In the genomic region with DNA sequence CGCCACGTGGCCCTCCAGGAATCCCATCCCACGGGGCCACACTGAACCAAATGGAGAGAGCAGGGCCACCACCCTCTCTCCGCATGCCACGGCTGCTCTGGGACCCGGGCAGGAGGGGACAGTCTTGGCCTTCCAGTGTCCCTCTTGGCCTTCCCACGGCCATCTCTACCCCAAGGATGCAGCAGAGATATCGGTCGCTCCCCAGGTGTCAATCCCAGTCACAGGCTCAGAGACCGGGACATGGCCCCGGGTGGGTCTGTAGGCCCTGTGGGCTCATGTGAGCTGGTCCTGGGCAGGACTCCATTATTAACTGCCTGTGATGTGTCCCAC, we compare ENCODE assay signal across 1 cellular context.
TF ChIP-seq lines count a peak whose summit lies in the region.

No MANE protein-coding gene starts in this region.

TF ChIP-seq in GM12878, 131 proteins besides CTCF, POLR2A, EP300 and RAD21:
- TF ChIP-seq IKZF2 (IDR thresholded peaks at IDR 0.05) (no peak), ZNF24 (IDR thresholded peaks at IDR 0.05) (no peak), MYC (IDR thresholded peaks at IDR 0.05; ENCODE audit: insufficient read depth, insufficient read length, insufficient replicate concordance, low read length, severe bottlenecking) (no peak), SMAD5 (IDR thresholded peaks at IDR 0.05; ENCODE audit: low read depth) (no peak), MEF2B (IDR thresholded peaks at IDR 0.05; ENCODE audit: partially characterized antibody, poor library complexity, severe bottlenecking) (no peak), KAT2A (conservative IDR thresholded peaks at IDR 0.05; ENCODE audit: control insufficient read depth, low read depth, low read length) (no peak), BRCA1 (IDR thresholded peaks at IDR 0.05; ENCODE audit: low read depth, low read length) (no peak), TCF12 (IDR thresholded peaks at IDR 0.05; ENCODE audit: low read depth, low read length) (no peak), JUND (IDR thresholded peaks at IDR 0.05; ENCODE audit: low read depth, low read length) (no peak), SIN3A (IDR thresholded peaks at IDR 0.05; ENCODE audit: low read depth, low read length) (no peak), HDAC2 (IDR thresholded peaks at IDR 0.05) (no peak), IKZF1 (conservative IDR thresholded peaks at IDR 0.05) (no peak)
- TF ChIP-seq, protein P1, sequence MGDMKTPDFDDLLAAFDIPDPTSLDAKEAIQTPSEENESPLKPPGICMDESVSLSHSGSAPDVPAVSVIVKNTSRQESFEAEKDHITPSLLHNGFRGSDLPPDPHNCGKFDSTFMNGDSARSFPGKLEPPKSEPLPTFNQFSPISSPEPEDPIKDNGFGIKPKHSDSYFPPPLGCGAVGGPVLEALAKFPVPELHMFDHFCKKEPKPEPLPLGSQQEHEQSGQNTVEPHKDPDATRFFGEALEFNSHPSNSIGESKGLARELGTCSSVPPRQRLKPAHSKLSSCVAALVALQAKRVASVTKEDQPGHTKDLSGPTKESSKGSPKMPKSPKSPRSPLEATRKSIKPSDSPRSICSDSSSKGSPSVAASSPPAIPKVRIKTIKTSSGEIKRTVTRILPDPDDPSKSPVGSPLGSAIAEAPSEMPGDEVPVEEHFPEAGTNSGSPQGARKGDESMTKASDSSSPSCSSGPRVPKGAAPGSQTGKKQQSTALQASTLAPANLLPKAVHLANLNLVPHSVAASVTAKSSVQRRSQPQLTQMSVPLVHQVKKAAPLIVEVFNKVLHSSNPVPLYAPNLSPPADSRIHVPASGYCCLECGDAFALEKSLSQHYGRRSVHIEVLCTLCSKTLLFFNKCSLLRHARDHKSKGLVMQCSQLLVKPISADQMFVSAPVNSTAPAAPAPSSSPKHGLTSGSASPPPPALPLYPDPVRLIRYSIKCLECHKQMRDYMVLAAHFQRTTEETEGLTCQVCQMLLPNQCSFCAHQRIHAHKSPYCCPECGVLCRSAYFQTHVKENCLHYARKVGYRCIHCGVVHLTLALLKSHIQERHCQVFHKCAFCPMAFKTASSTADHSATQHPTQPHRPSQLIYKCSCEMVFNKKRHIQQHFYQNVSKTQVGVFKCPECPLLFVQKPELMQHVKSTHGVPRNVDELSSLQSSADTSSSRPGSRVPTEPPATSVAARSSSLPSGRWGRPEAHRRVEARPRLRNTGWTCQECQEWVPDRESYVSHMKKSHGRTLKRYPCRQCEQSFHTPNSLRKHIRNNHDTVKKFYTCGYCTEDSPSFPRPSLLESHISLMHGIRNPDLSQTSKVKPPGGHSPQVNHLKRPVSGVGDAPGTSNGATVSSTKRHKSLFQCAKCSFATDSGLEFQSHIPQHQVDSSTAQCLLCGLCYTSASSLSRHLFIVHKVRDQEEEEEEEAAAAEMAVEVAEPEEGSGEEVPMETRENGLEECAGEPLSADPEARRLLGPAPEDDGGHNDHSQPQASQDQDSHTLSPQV (IDR thresholded peaks at IDR 0.05) = no peak
